ENCODE assay signal across 9 cellular contexts in the genomic region with DNA sequence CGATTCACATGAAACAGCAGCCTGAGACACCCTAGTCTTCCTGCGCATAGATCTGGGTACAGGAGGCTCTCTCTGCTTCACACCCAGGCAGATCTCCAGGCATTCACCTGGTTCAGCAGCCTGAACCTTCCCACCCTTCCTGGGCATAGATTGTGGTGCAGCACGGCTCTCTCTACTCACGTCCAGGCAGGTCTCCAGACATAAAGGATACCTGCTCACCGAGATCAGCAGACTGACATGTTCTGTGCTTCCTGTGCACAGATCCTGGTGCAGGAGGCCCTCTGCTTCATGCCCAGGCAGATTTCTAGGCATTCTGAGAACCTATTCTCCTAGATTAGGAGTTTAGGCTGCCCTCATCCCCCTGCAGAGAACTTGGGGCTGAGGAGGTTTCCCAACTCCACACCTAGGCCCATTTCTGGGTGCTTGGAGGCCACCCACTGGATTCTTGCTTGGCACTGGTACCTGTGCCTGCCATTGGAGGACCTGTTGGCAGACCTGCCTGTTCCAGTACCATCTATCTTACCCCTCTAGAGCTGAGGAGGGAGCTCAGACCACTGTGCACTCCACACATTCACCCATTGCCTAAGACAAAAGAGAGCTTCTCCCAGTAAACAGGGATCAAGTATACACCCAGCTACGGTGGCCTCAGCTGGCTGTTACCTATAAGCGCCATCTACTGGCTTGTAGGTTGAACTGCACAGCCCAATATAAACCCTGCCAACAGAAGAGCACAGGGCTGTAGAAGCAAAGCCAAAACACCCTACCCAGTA. TPM values are rescaled to one million over a fixed set of nuclear protein-coding genes. Genes with fewer than 3 reads are reported as not detected.
DNase-seq lines count a peak whose midpoint lies in the region; ATAC-seq and TF ChIP-seq lines count a peak whose summit lies in the region.
"Had no signal": no experiment of that assay in that cellular context is flagged by ENCODE, and none has a peak within 500 bp of the region (broad histone marks: within the 10 kb centered on the region; RNA-seq: fewer than 3 reads in every experiment).

No MANE protein-coding gene starts in this region.

- peak; percentile 42 for TF ChIP-seq CTCF in RWPE2 (IDR thresholded peaks at IDR 0.05; ENCODE audit: poor library complexity, severe bottlenecking)
- peak; percentile 76 for TF ChIP-seq CTCF in kidney epithelial cell (IDR thresholded peaks at IDR 0.05; ENCODE audit: insufficient read depth, low read length, poor library complexity, severe bottlenecking)

- H3K4me1 ChIP-seq in RWPE2 (ENCODE audit: insufficient read depth, poor library complexity, severe bottlenecking) = no peaks in the 10 kb centered on the region

- no peak overlapping the region for H3K4me3 ChIP-seq in RWPE2 (ENCODE audit: severe bottlenecking)
- H3K4me3 ChIP-seq in kidney epithelial cell (ENCODE audit: low read depth, low read length) = no peak overlapping the region

- no peak overlapping the region for H3K27ac ChIP-seq in RWPE2 (ENCODE audit: poor library complexity, severe bottlenecking)

- H3K36me3 ChIP-seq in RWPE2 (ENCODE audit: low read depth) (no peaks in the 10 kb centered on the region), kidney epithelial cell (ENCODE audit: control insufficient read depth, insufficient read depth, low read length) (no peaks in the 10 kb centered on the region)

- ATAC-seq in GM19438 (IDR thresholded peaks at IDR 0.05; ENCODE audit: low read depth, unreplicated experiment) = peak; percentile 94
- peak; percentile 97 for ATAC-seq in HG03342 (IDR thresholded peaks at IDR 0.05; ENCODE audit: unreplicated experiment)
- no peak for ATAC-seq in RWPE2 (ENCODE audit: low read depth)

- H3K9me3 ChIP-seq in RWPE2 (ENCODE audit: severe bottlenecking) = peaks cover 6% of the 10 kb centered on the region

- H3K27me3 ChIP-seq in RWPE2 (ENCODE audit: insufficient read depth, poor library complexity, severe bottlenecking) = no peaks in the 10 kb centered on the region
- no peaks in the 10 kb centered on the region for H3K27me3 ChIP-seq in kidney epithelial cell (ENCODE audit: control insufficient read depth, insufficient read depth, low read length)

- peak; percentile 35 for DNase-seq in NCI-H1436 (lab: John Stamatoyannopoulos, UW)
- no peak for DNase-seq in NCI-H1436 treated with DMSO at 0.1 percent for 48 hours (lab: John Stamatoyannopoulos, UW)
- DNase-seq in RWPE2 (ENCODE audit: low spot score) = no peak
- no peak for DNase-seq in kidney epithelial cell (ENCODE audit: low read depth)
- no peak for DNase-seq in dedifferentiated amniotic fluid mesenchymal stem cell (ENCODE audit: extremely low spot score)
- DNase-seq in HuH-7.5 (ENCODE audit: low spot score) = no peak

RNA-seq across cellular contexts. Expression of a gene that starts 28.0 kb away (rescaled TPM):
- total RNA-seq in kidney epithelial cell = not detected in 2 replicates
- total RNA-seq: CD4-positive, CD25-positive, alpha-beta regulatory T cell had no signal
